23 cellular contexts compared by ENCODE assay signal in genomic region chr21:38936237-38936636, GRCh38.
DNase-seq lines count a peak whose midpoint lies in the region; ATAC-seq, FAIRE-seq and TF ChIP-seq lines count a peak whose summit lies in the region.
"Had no signal": no experiment of that assay in that cellular context is flagged by ENCODE, and none has a peak within 500 bp of the region (broad histone marks: within the 10 kb centered on the region; RNA-seq: fewer than 3 reads in every experiment).

No MANE protein-coding gene starts in this region.

- H2BK5ac ChIP-seq in IMR-90 (ENCODE audit: low read depth, low read length, poor library complexity, severe bottlenecking) (no peak overlapping the region), mesendoderm (ENCODE audit: low read length) (no peak overlapping the region)

- TF ChIP-seq CTCF in IMR-90 (conservative IDR thresholded peaks at IDR 0.05; ENCODE audit: low read depth, low read length) (no peak), K562 (IDR thresholded peaks at IDR 0.05 in 2 of 3, conservative IDR thresholded peaks at IDR 0.05 in 1 of 3; ENCODE audit: insufficient read depth in 2 of 3, low read depth in 1 of 3, low read length in 3 of 3) (no peak), WTC11 (IDR thresholded peaks at IDR 0.05) (no peak)

- H3K9me3 ChIP-seq in IMR-90 (ENCODE audit: control insufficient read depth, insufficient read depth, low read length), result no peaks in the 10 kb centered on the region
- no peaks in the 10 kb centered on the region; the same call in 1 of the 2 replicates for H3K9me3 ChIP-seq in K562 (replicated peaks; ENCODE audit: control insufficient read depth, insufficient read depth, low read depth, low read length)
- H3K9me3 ChIP-seq: A549, HAP-1 had no signal

- H3K9me1 ChIP-seq in IMR-90 (ENCODE audit: insufficient read depth, low read length) (peaks cover 11% of the 10 kb centered on the region), K562 (ENCODE audit: control insufficient read depth, insufficient read depth, low read length) (no peaks in the 10 kb centered on the region)

- H3K56ac ChIP-seq in IMR-90 (ENCODE audit: extremely low read depth, insufficient read depth, low read length) (no peak overlapping the region), mesendoderm (ENCODE audit: low read length) (no peak overlapping the region)

- H2AFZ ChIP-seq in IMR-90 (replicated peaks; ENCODE audit: low read length, poor library complexity), result peak overlapping the region; percentile 44
- no peak overlapping the region for H2AFZ ChIP-seq in K562 (ENCODE audit: low read depth, low read length)

- H4K5ac ChIP-seq in IMR-90 (ENCODE audit: low read depth, low read length), result no peak overlapping the region
- H4K5ac ChIP-seq in mesendoderm (ENCODE audit: low read length), result no peak overlapping the region

- H3K4me1 ChIP-seq in IMR-90 (ENCODE audit: control insufficient read depth, insufficient read depth, low read length) (peaks cover 4% of the 10 kb centered on the region; the same call in 1 of the 2 replicates), K562 (replicated peaks in 1 of 2; ENCODE audit: control insufficient read depth in 2 of 2, insufficient read depth in 2 of 2, low read length in 2 of 2) (no peaks in the 10 kb centered on the region), mesendoderm (ENCODE audit: control insufficient read depth, low read depth, low read length) (no peaks in the 10 kb centered on the region)
- H3K4me1 ChIP-seq: A549, HAP-1 had no signal

- H3K4me2 ChIP-seq in IMR-90 (ENCODE audit: low read depth, low read length), result no peak overlapping the region
- no peak overlapping the region for H3K4me2 ChIP-seq in K562 (ENCODE audit: insufficient read depth, low read length)
- H3K4me2 ChIP-seq in mesendoderm (ENCODE audit: low read length), result no peak overlapping the region
- H3K4me2 ChIP-seq: A549 had no signal

- dilution Hi-C loops in IMR-90 (cut with HindIII; ENCODE audit: low sequenced_read_pairs, unreplicated experiment), result no loop called here

- H3K9me3 Mint-ChIP-seq in WTC11, result peaks cover 18% of the 10 kb centered on the region
- H3K9me3 Mint-ChIP-seq: CD4-positive, alpha-beta memory T cell; HFFc6 had no signal

- ATAC-seq in left ventricle myocardium superior, result peak; percentile 57
- no peak for ATAC-seq in Right ventricle myocardium inferior
- ATAC-seq in IMR-90 (ENCODE audit: low read depth), result no peak
- ATAC-seq in K562, result peak; percentile 39; the same call in 2 of the 3 replicates
- ATAC-seq in WTC11, result no peak
- ATAC-seq: A549 had no signal

- H3K27me3 Mint-ChIP-seq in WTC11 (ENCODE audit: low read depth), result no peaks in the 10 kb centered on the region
- H3K27me3 Mint-ChIP-seq: CD4-positive, alpha-beta memory T cell had no signal

- no peak for TF ChIP-seq EP300 in K562 (IDR thresholded peaks at IDR 0.05; ENCODE audit: low read length)

- H2BK20ac ChIP-seq in IMR-90 (ENCODE audit: low read depth, low read length), result no peak overlapping the region

- H3K4me3 ChIP-seq in IMR-90 (ENCODE audit: insufficient read depth, low read depth, low read length) (no peak overlapping the region), K562 (no peak overlapping the region), mesendoderm (ENCODE audit: low read length) (no peak overlapping the region)
- H3K4me3 ChIP-seq: A549, HAP-1 had no signal

- TF ChIP-seq POLR2A in IMR-90 (IDR thresholded peaks at IDR 0.05; ENCODE audit: low read depth, low read length) (no peak), K562 (conservative IDR thresholded peaks at IDR 0.05) (no peak)

- H3K79me1 ChIP-seq in IMR-90 (ENCODE audit: low read depth in 1 of 2, low read length in 2 of 2), result no peaks in the 10 kb centered on the region
- no peaks in the 10 kb centered on the region for H3K79me1 ChIP-seq in mesendoderm (ENCODE audit: low read length)

- H3K79me2 ChIP-seq in K562 (ENCODE audit: control insufficient read depth, insufficient read depth, low read length), result no peaks in the 10 kb centered on the region
- no peaks in the 10 kb centered on the region for H3K79me2 ChIP-seq in mesendoderm (ENCODE audit: control insufficient read depth, insufficient read depth, low read length)

- no peak overlapping the region for H3K14ac ChIP-seq in IMR-90 (replicated peaks; ENCODE audit: low read depth, low read length)

- no peak overlapping the region for H3K27ac ChIP-seq in IMR-90 (ENCODE audit: insufficient read depth, low read length)
- no peak overlapping the region for H3K27ac ChIP-seq in K562 (ENCODE audit: extremely low read depth, low read depth, low read length)
- H3K27ac ChIP-seq in mesendoderm (ENCODE audit: low read depth, low read length), result no peak overlapping the region
- H3K27ac ChIP-seq: A549 had no signal

- no peak overlapping the region for H4K8ac ChIP-seq in IMR-90 (ENCODE audit: low read depth in 2 of 2, low read length in 2 of 2)
- H4K8ac ChIP-seq in mesendoderm (ENCODE audit: low read depth, low read length), result no peak overlapping the region

- H3K4me3 Mint-ChIP-seq in WTC11, result no peak overlapping the region
- H3K4me3 Mint-ChIP-seq: CD4-positive, alpha-beta memory T cell; HFFc6 had no signal

- BruUV-seq in IMR-90 (replicated peaks; lab: Mats Ljungman, UMichigan) (no TSS peak), K562 (replicated peaks; lab: Mats Ljungman, UMichigan) (no TSS peak)

- H2AK9ac ChIP-seq in IMR-90 (replicated peaks; ENCODE audit: low read depth, low read length, poor library complexity), result no peak overlapping the region

- H3K4ac ChIP-seq in IMR-90 (ENCODE audit: low read depth, low read length), result no peak overlapping the region
- no peak overlapping the region for H3K4ac ChIP-seq in mesendoderm (ENCODE audit: low read depth, low read length)

- WGBS in IMR-90 (ENCODE audit: extremely low coverage in 2 of 2, insufficient read length in 1 of 2), 2 experiments, result 30% methylated on average over 2 of the region's 4 CpGs; no CpG with 5 or more reads in 1 of the 2 experiments
- 6% methylated on average over 4 of the region's 4 CpGs for WGBS in K562 (ENCODE audit: insufficient coverage, low coverage, missing lambda C conversion rate)
- WGBS in mesendoderm (ENCODE audit: extremely low coverage, insufficient coverage, low lambda C conversion rate), result no CpG with 5 or more reads among the region's 4 CpGs

- H2AK5ac ChIP-seq in IMR-90 (ENCODE audit: low read depth, low read length), result no peak overlapping the region
- H2AK5ac ChIP-seq in mesendoderm (ENCODE audit: low read length), result no peak overlapping the region

- H3K18ac ChIP-seq in IMR-90 (ENCODE audit: low read depth, low read length), result no peak overlapping the region
- H3K18ac ChIP-seq in mesendoderm (ENCODE audit: low read length), result no peak overlapping the region

- no peak for DNase-seq in left ventricle myocardium superior
- no peak for DNase-seq in Right ventricle myocardium inferior (ENCODE audit: missing footprints)
- no peak for DNase-seq in IMR-90
- DNase-seq in K562 (ENCODE audit: extremely low read depth in 1 of 4, low spot score in 3 of 4), result no peak
- peak; percentile 46 for DNase-seq in mesendoderm
- DNase-seq in activated CD4-positive, alpha-beta T cell treated with anti-CD3 and anti-CD28 coated beads, Interleukin-2, amount 50 U/mL, for 48 hours, result no peak
- no peak for DNase-seq in WTC11 (ENCODE audit: low spot score)
- DNase-seq in NCI-H2029 treated with DMSO at 0.1 percent for 48 hours (lab: John Stamatoyannopoulos, UW), result no peak
- DNase-seq: 8988T; ACHN; C1 segment of cervical spinal cord; Calu3; CD4-positive, alpha-beta memory T cell; COR-L47; DMS53; DMS79 treated with DMSO at 0.1 percent for 48 hours; GOT3; HFFc6 had no signal

- H3K23ac ChIP-seq in IMR-90 (ENCODE audit: low read depth, low read length) (no peak overlapping the region), mesendoderm (ENCODE audit: low read length) (no peak overlapping the region)

- CTCF ChIA-PET in IMR-90 (lab: Yijun Ruan, JAX) (interaction anchor here (0.6 kb wide), 1 partner anchor 13 kb away, joined by 4 read pairs; no protein-coding TSS in a partner anchor), K562 (lab: Yijun Ruan, JAX; ENCODE audit: low intra/inter-chr PET ratio) (no interaction called here), WTC11 (lab: Charles Lee) (no interaction called here)

- H3K4me1 Mint-ChIP-seq in WTC11, result peaks cover 9% of the 10 kb centered on the region

- H4K91ac ChIP-seq in IMR-90 (ENCODE audit: insufficient read depth, low read depth, low read length), result no peak overlapping the region

- POLR2A ChIA-PET in IMR-90 (lab: Charles Lee; ENCODE audit: unreplicated experiment) (no interaction called here), K562 (lab: Yijun Ruan, JAX) (no interaction called here), WTC11 (lab: Charles Lee) (no interaction called here)

- in situ Hi-C loops in IMR-90 (cut with MboI; ENCODE audit: low sequenced_read_pairs) (no loop called here), K562 (cut with MboI) (no loop called here)

- FAIRE-seq in K562 (lab: Jason Lieb, UNC), result no peak
- FAIRE-seq: A549, G401.6, GM12892, H54 had no signal

- TF ChIP-seq RAD21 in IMR-90 (IDR thresholded peaks at IDR 0.05; ENCODE audit: low read length) (no peak), K562 (CRISPR knock-in tag; conservative IDR thresholded peaks at IDR 0.05 in 1 of 2, IDR thresholded peaks at IDR 0.05 in 1 of 2) (no peak)

- H2BK120ac ChIP-seq in IMR-90 (ENCODE audit: low read depth, low read length) (no peak overlapping the region), mesendoderm (ENCODE audit: low read depth, low read length) (no peak overlapping the region)

- H2BK15ac ChIP-seq in IMR-90 (ENCODE audit: low read depth, low read length) (no peak overlapping the region), mesendoderm (replicated peaks; ENCODE audit: low read depth) (no peak overlapping the region)

- H3K36me3 ChIP-seq in IMR-90 (ENCODE audit: control insufficient read depth, insufficient read depth, low read length) (no peaks in the 10 kb centered on the region), K562 (ENCODE audit: control insufficient read depth, insufficient read depth, low read length) (no peaks in the 10 kb centered on the region), mesendoderm (ENCODE audit: control insufficient read depth, insufficient read depth, low read length) (no peaks in the 10 kb centered on the region)
- H3K36me3 ChIP-seq: HAP-1 had no signal

- H3K27me3 ChIP-seq in IMR-90 (ENCODE audit: control insufficient read depth, insufficient read depth, low read length), result peaks cover 3% of the 10 kb centered on the region; the same call in 1 of the 2 replicates
- H3K27me3 ChIP-seq in K562 (ENCODE audit: control insufficient read depth in 2 of 2, insufficient read depth in 2 of 2, low read length in 2 of 2), result peaks cover 52 to 64% of the 10 kb centered on the region in 2 experiments
- no peaks in the 10 kb centered on the region for H3K27me3 ChIP-seq in mesendoderm (ENCODE audit: insufficient read depth, low read length, poor library complexity)

- H4K20me1 ChIP-seq in IMR-90 (ENCODE audit: insufficient read depth, low read length), result no peaks in the 10 kb centered on the region
- H4K20me1 ChIP-seq in K562 (replicated peaks; ENCODE audit: control insufficient read depth, insufficient read depth, low read length), result peaks cover 11% of the 10 kb centered on the region; the same call in 1 of the 2 replicates

- intact Hi-C loops in left ventricle myocardium superior (cut with micrococcal nuclease) (no loop called here), Right ventricle myocardium inferior (cut with DNase I) (no loop called here), IMR-90 (cut with micrococcal nuclease) (no loop called here), K562 (cut with micrococcal nuclease) (loop anchor here (10.0 kb wide), 1 partner anchor 201 kb away; no protein-coding TSS in a partner anchor)

- H3K9ac ChIP-seq in IMR-90 (ENCODE audit: low read depth, low read length) (no peak overlapping the region), K562 (ENCODE audit: insufficient read depth in 1 of 2, low read depth in 2 of 2, low read length in 2 of 2) (no peak overlapping the region), mesendoderm (ENCODE audit: low read length) (no peak overlapping the region)

- H3K27ac Mint-ChIP-seq in WTC11, result no peak overlapping the region
- H3K27ac Mint-ChIP-seq: CD4-positive, alpha-beta memory T cell; HFFc6 had no signal

- peaks cover 3% of the 10 kb centered on the region; the same call in 1 of the 2 replicates for H3K36me3 Mint-ChIP-seq in WTC11
- H3K36me3 Mint-ChIP-seq: CD4-positive, alpha-beta memory T cell had no signal

Comparison
In these comparisons a context has a peak if more than half of its experiments do, and no peak if none do; other contexts are left out.
1. ATAC-seq: peak in left ventricle myocardium superior (single experiment) and K562 (single experiment); none in Right ventricle myocardium inferior (single experiment), IMR-90 (single experiment) and WTC11 (single experiment).